Comparison of ENCODE assay signal across 1 cellular context in the genomic region with DNA sequence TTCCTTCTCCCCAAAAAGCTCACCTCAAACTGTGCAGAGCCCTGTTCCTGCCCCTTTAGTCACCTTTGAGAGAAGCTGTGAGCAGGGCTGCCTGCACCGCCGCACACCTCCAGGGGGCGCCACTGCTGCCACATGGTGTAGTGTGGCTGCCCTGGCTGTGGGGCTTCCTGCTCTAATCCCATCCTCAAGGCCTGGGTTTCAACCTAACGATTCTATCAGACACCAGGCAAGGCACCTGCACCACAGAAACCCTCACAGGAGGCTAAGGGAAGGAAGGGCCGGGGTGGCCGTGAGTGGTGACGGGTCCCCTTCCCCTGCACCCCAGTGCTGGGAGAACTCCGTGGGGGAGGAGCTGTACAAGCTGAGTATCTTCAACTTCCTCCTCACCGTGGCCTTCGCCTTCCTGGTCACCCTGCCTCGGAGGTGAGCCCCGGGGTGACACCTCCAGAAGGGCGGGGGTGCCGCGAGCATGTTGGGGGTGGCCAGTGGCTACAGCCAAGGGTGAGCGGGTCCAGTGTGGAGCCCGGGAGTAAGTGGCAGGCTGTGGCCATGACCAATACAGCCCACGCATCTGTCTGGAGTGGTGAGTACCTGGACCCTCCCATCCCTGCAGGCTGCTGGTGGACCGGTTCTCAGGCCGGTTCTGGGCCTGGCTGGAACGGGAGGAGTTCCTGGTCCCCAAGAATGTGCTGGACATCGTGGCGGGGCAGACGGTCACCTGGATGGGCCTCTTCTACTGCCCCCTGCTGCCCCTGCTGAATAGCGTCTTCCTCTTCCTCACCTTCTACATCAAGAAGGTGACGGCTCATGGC.
TF ChIP-seq lines count a peak whose summit lies in the region.

No MANE protein-coding gene starts in this region.

TF ChIP-seq in endothelial cell of umbilical vein, 7 proteins besides CTCF, POLR2A, EP300 and RAD21:
- TF ChIP-seq POLR2AphosphoS5 (IDR thresholded peaks at IDR 0.05; ENCODE audit: insufficient read depth, low read depth, low read length) (no peak), FOS (IDR thresholded peaks at IDR 0.05; ENCODE audit: borderline replicate concordance, insufficient read depth, low read length) (no peak), JUN (IDR thresholded peaks at IDR 0.05; ENCODE audit: borderline replicate concordance, insufficient read depth, insufficient read length, low read depth) (no peak), EZH2 (IDR thresholded peaks at IDR 0.05; ENCODE audit: borderline replicate concordance, low read depth, low read length, severe bottlenecking) (no peak), MYC (IDR thresholded peaks at IDR 0.05; ENCODE audit: low read depth, low read length) (no peak), GATA2 (IDR thresholded peaks at IDR 0.05; ENCODE audit: insufficient read depth, insufficient read length, low read depth, low read length) (no peak)
- TF ChIP-seq, protein P1, sequence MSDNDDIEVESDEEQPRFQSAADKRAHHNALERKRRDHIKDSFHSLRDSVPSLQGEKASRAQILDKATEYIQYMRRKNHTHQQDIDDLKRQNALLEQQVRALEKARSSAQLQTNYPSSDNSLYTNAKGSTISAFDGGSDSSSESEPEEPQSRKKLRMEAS (IDR thresholded peaks at IDR 0.05; ENCODE audit: insufficient read depth, insufficient read length), result no peak
